Comparison of ENCODE assay signal across 1 cellular context in the genomic region with DNA sequence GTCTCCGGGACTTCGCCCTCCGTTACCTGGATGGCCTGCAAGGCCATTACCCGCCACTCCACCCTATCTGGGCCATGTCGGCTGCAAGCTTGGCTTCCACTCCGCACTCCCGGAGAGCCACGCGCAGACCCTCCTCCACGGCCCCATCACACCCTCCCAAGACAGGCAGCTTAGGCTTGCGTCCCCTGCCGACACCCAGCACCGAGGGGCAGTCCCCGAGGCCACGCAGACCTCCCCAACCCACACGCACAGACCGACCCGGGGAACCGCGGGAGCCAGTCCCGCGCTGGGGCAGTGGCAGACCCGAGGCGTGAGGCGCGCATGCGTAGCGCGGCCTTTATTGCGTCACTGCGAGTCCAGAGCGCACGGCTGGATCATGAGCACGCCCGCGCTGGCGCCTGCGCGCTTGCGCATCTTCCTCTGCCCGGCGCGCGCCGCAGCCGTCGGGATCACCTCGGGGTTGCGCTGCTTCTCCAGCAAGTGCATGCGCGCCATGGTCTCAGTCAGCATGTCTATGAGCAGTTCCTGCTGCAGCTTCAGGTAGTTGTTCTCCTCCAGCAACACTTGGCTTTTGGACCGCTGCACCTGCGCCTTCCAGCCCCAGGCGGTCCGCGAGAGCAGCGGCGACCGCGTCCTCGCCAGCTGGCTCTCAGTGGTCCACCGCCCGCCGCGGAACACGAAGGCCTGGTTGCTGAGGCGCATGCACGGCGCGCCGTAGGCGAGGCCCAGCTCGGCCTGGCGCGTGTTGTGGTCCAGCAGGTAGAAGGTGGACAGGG.
TF ChIP-seq lines count a peak whose summit lies in the region.

No MANE protein-coding gene starts in this region.

TF ChIP-seq in GM12878, 131 proteins besides CTCF, POLR2A, EP300 and RAD21 (continued from another document):
- TF ChIP-seq, protein P1, sequence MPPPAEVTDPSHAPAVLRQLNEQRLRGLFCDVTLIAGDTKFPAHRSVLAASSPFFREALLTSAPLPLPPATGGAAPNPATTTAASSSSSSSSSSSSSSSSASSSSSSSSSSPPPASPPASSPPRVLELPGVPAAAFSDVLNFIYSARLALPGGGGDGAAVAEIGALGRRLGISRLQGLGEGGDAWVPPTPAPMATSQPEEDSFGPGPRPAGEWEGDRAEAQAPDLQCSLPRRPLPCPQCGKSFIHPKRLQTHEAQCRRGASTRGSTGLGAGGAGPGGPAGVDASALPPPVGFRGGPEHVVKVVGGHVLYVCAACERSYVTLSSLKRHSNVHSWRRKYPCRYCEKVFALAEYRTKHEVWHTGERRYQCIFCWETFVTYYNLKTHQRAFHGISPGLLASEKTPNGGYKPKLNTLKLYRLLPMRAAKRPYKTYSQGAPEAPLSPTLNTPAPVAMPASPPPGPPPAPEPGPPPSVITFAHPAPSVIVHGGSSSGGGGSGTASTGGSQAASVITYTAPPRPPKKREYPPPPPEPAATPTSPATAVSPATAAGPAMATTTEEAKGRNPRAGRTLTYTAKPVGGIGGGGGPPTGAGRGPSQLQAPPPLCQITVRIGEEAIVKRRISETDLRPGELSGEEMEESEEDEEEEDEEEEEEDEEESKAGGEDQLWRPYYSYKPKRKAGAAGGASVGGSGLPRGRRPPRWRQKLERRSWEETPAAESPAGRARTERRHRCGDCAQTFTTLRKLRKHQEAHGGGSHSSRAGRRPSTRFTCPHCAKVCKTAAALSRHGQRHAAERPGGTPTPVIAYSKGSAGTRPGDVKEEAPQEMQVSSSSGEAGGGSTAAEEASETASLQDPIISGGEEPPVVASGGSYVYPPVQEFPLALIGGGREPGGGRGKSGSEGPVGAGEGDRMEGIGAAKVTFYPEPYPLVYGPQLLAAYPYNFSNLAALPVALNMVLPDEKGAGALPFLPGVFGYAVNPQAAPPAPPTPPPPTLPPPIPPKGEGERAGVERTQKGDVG (CRISPR knock-in tag; IDR thresholded peaks at IDR 0.05) = no peak
- TF ChIP-seq HDAC2 (IDR thresholded peaks at IDR 0.05) (no peak), JUNB (IDR thresholded peaks at IDR 0.05) (no peak), RELA (IDR thresholded peaks at IDR 0.05; ENCODE audit: borderline replicate concordance, partially characterized antibody) (no peak), NFXL1 (IDR thresholded peaks at IDR 0.05; ENCODE audit: borderline replicate concordance) (no peak), PAX8 (IDR thresholded peaks at IDR 0.05) (no peak), EZH2 (IDR thresholded peaks at IDR 0.05; ENCODE audit: borderline replicate concordance, control insufficient read depth, low read depth, low read length) (no peak), ZNF207 (IDR thresholded peaks at IDR 0.05; ENCODE audit: borderline replicate concordance) (no peak; the same call in 1 of the 2 replicates), MYB (IDR thresholded peaks at IDR 0.05; ENCODE audit: borderline replicate concordance, low read depth, low read length) (no peak), NFIC (IDR thresholded peaks at IDR 0.05; ENCODE audit: low read depth, low read length) (no peak), LARP7 (IDR thresholded peaks at IDR 0.05) (peak; percentile 75), TCF3 (IDR thresholded peaks at IDR 0.05; ENCODE audit: borderline replicate concordance, insufficient read depth, low read depth, low read length) (peak; percentile 63; the same call in 1 of the 2 replicates), NR2C1 (IDR thresholded peaks at IDR 0.05) (no peak), TCF12 (IDR thresholded peaks at IDR 0.05; ENCODE audit: low read depth, low read length) (peak; percentile 22; the same call in 1 of the 2 replicates), PAX5 (IDR thresholded peaks at IDR 0.05; ENCODE audit: borderline replicate concordance, low read depth, low read length) (0 out of 2 replicates have a peak, but pooled peaks have one; percentile 5), HDAC6 (IDR thresholded peaks at IDR 0.05; ENCODE audit: unreplicated experiment) (peak; percentile 44), CHD4 (IDR thresholded peaks at IDR 0.05) (no peak), ZZZ3 (IDR thresholded peaks at IDR 0.05; ENCODE audit: control insufficient read depth, insufficient read length, low read depth) (no peak), EED (IDR thresholded peaks at IDR 0.05; ENCODE audit: low read depth) (no peak), SMARCA5 (IDR thresholded peaks at IDR 0.05) (no peak), MYC (IDR thresholded peaks at IDR 0.05; ENCODE audit: insufficient read depth, insufficient read length, insufficient replicate concordance, low read length, severe bottlenecking) (peak; percentile 23), SRF (IDR thresholded peaks at IDR 0.05; ENCODE audit: low read depth in 2 of 2, low read length in 2 of 2) (0 out of 4 replicates have a peak, but pooled peaks of 1 of the 2 experiments have one; percentile 2), CHD2 (IDR thresholded peaks at IDR 0.05; ENCODE audit: borderline replicate concordance, low read depth, low read length) (no peak), GATAD2B (conservative IDR thresholded peaks at IDR 0.05; ENCODE audit: low read depth) (peak; percentile 21)
- TF ChIP-seq, protein P2, sequence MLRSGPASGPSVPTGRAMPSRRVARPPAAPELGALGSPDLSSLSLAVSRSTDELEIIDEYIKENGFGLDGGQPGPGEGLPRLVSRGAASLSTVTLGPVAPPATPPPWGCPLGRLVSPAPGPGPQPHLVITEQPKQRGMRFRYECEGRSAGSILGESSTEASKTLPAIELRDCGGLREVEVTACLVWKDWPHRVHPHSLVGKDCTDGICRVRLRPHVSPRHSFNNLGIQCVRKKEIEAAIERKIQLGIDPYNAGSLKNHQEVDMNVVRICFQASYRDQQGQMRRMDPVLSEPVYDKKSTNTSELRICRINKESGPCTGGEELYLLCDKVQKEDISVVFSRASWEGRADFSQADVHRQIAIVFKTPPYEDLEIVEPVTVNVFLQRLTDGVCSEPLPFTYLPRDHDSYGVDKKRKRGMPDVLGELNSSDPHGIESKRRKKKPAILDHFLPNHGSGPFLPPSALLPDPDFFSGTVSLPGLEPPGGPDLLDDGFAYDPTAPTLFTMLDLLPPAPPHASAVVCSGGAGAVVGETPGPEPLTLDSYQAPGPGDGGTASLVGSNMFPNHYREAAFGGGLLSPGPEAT (IDR thresholded peaks at IDR 0.05; ENCODE audit: low read depth) = no peak
- TF ChIP-seq, protein P3, sequence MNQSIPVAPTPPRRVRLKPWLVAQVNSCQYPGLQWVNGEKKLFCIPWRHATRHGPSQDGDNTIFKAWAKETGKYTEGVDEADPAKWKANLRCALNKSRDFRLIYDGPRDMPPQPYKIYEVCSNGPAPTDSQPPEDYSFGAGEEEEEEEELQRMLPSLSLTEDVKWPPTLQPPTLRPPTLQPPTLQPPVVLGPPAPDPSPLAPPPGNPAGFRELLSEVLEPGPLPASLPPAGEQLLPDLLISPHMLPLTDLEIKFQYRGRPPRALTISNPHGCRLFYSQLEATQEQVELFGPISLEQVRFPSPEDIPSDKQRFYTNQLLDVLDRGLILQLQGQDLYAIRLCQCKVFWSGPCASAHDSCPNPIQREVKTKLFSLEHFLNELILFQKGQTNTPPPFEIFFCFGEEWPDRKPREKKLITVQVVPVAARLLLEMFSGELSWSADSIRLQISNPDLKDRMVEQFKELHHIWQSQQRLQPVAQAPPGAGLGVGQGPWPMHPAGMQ (IDR thresholded peaks at IDR 0.05; ENCODE audit: borderline replicate concordance) = peak; percentile 65; the same call in 1 of the 2 replicates
- TF ChIP-seq, protein P4, sequence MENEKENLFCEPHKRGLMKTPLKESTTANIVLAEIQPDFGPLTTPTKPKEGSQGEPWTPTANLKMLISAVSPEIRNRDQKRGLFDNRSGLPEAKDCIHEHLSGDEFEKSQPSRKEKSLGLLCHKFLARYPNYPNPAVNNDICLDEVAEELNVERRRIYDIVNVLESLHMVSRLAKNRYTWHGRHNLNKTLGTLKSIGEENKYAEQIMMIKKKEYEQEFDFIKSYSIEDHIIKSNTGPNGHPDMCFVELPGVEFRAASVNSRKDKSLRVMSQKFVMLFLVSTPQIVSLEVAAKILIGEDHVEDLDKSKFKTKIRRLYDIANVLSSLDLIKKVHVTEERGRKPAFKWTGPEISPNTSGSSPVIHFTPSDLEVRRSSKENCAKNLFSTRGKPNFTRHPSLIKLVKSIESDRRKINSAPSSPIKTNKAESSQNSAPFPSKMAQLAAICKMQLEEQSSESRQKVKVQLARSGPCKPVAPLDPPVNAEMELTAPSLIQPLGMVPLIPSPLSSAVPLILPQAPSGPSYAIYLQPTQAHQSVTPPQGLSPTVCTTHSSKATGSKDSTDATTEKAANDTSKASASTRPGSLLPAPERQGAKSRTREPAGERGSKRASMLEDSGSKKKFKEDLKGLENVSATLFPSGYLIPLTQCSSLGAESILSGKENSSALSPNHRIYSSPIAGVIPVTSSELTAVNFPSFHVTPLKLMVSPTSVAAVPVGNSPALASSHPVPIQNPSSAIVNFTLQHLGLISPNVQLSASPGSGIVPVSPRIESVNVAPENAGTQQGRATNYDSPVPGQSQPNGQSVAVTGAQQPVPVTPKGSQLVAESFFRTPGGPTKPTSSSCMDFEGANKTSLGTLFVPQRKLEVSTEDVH (IDR thresholded peaks at IDR 0.05; ENCODE audit: low read depth, partially characterized antibody) = no peak
